ENCODE assay signal across 9 cellular contexts in genomic region chr12:114476159-114476558, GRCh38.
DNase-seq lines count a peak whose midpoint lies in the region; ATAC-seq and TF ChIP-seq lines count a peak whose summit lies in the region.
"Had no signal": no experiment of that assay in that cellular context is flagged by ENCODE, and none has a peak within 500 bp of the region (broad histone marks: within the 10 kb centered on the region; RNA-seq: fewer than 3 reads in every experiment).

No MANE protein-coding gene starts in this region.

- H4K20me1 ChIP-seq in KMS-11 (ENCODE audit: insufficient read depth): no peaks in the 10 kb centered on the region

- CTCF ChIA-PET in BJ (lab: Yijun Ruan, JAX): interaction anchor here (0.9 to 3.9 kb wide), 10 partner anchors 24 to 310 kb away, joined by 3 to 26 read pairs (median 4); partner anchors contain the start of gene TBX5
- CTCF ChIA-PET in activated CD4-positive, alpha-beta memory T cell treated with anti-CD3 and anti-CD28 coated beads, Interleukin-2, amount 10 ng/mL, durations not matched to agents 7 days and 5 days (lab: Charles Lee): no interaction called here

- no peaks in the 10 kb centered on the region for H3K4me1 Mint-ChIP-seq in activated CD4-positive, alpha-beta memory T cell treated with anti-CD3 and anti-CD28 coated beads, Interleukin-2, amount 10 ng/mL, durations not matched to agents 7 days and 5 days

- H3K4me3 ChIP-seq in BJ (ENCODE audit: low read depth, low read length) (no peak overlapping the region), KMS-11 (IDR thresholded peaks at IDR 0.05; ENCODE audit: insufficient read depth, low read depth, low read length) (no peak overlapping the region)

- no peak for ATAC-seq in GM21717 (IDR thresholded peaks at IDR 0.05; ENCODE audit: unreplicated experiment)

- H3K27me3 ChIP-seq in BJ (ENCODE audit: control insufficient read depth, insufficient read depth, low read length): peaks cover 10% of the 10 kb centered on the region
- no peaks in the 10 kb centered on the region for H3K27me3 ChIP-seq in KMS-11 (ENCODE audit: insufficient read depth, low read depth)

- H3K79me2 ChIP-seq in KMS-11 (ENCODE audit: insufficient read depth, low read depth): no peaks in the 10 kb centered on the region

- no peak overlapping the region for H2AFZ ChIP-seq in KMS-11 (ENCODE audit: low read depth)

- no peak overlapping the region for H3K27ac ChIP-seq in KMS-11

- POLR2A ChIA-PET in BJ (lab: Charles Lee): no interaction called here
- POLR2A ChIA-PET in activated CD4-positive, alpha-beta memory T cell treated with anti-CD3 and anti-CD28 coated beads, Interleukin-2, amount 10 ng/mL, durations not matched to agents 7 days and 5 days (lab: Charles Lee): no interaction called here

- H3K4me3 Mint-ChIP-seq in activated CD4-positive, alpha-beta memory T cell treated with anti-CD3 and anti-CD28 coated beads, Interleukin-2, amount 10 ng/mL, durations not matched to agents 7 days and 5 days: no peak overlapping the region
- H3K4me3 Mint-ChIP-seq: T-helper 1 cell treated with Interleukin-12 subunit alpha and Interleukin-12 subunit beta and Interleukin-4 antibody, amounts not matched to agents 30 μg/mL and 1 μg/mL, for 36 hours had no signal

- no peaks in the 10 kb centered on the region for H3K36me3 Mint-ChIP-seq in activated CD4-positive, alpha-beta memory T cell treated with anti-CD3 and anti-CD28 coated beads, Interleukin-2, amount 10 ng/mL, durations not matched to agents 7 days and 5 days (ENCODE audit: low read depth)

- H3K4me1 ChIP-seq in KMS-11 (ENCODE audit: low read depth, poor library complexity, severe bottlenecking): no peaks in the 10 kb centered on the region

- no peaks in the 10 kb centered on the region for H3K9me3 Mint-ChIP-seq in activated CD4-positive, alpha-beta memory T cell treated with anti-CD3 and anti-CD28 coated beads, Interleukin-2, amount 10 ng/mL, durations not matched to agents 7 days and 5 days
- H3K9me3 Mint-ChIP-seq: T-helper 1 cell treated with Interleukin-12 subunit alpha and Interleukin-12 subunit beta and Interleukin-4 antibody, amounts not matched to agents 30 μg/mL and 1 μg/mL, for 36 hours had no signal

- no peak overlapping the region for H3K27ac Mint-ChIP-seq in activated CD4-positive, alpha-beta memory T cell treated with anti-CD3 and anti-CD28 coated beads, Interleukin-2, amount 10 ng/mL, durations not matched to agents 7 days and 5 days
- H3K27ac Mint-ChIP-seq: T-helper 1 cell treated with Interleukin-12 subunit alpha and Interleukin-12 subunit beta and Interleukin-4 antibody, amounts not matched to agents 30 μg/mL and 1 μg/mL, for 36 hours had no signal

- H3K36me3 ChIP-seq in BJ (ENCODE audit: control insufficient read depth, insufficient read depth, low read length) (no peaks in the 10 kb centered on the region), KMS-11 (ENCODE audit: insufficient read depth) (no peaks in the 10 kb centered on the region)

- TF ChIP-seq CTCF in BJ (IDR thresholded peaks at IDR 0.05; ENCODE audit: insufficient read depth, low read depth, low read length) (peak; percentile 61), KMS-11 (conservative IDR thresholded peaks at IDR 0.05; ENCODE audit: low read depth, low read length) (0 out of 2 replicates have a peak, but pooled peaks have one; percentile 26)

- DNase-seq in BJ (ENCODE audit: low read depth) (no peak), astrocyte of the hippocampus (ENCODE audit: low read depth, low spot score) (peak; percentile 4), left kidney (ENCODE audit: low read depth, low spot score) (peak; percentile 31), NOMO-1 (lab: John Stamatoyannopoulos, UW; ENCODE audit: unreplicated experiment in 2 of 2) (no peak), NCI-H1930 (lab: John Stamatoyannopoulos, UW) (no peak)
- no peak for DNase-seq in activated CD4-positive, alpha-beta memory T cell treated with anti-CD3 and anti-CD28 coated beads, Interleukin-2, amount 10 ng/mL, durations not matched to agents 7 days and 5 days

- no peak overlapping the region for H3K9ac ChIP-seq in KMS-11

- no peak overlapping the region for H3K4me2 ChIP-seq in KMS-11

- H3K27me3 Mint-ChIP-seq in activated CD4-positive, alpha-beta memory T cell treated with anti-CD3 and anti-CD28 coated beads, Interleukin-2, amount 10 ng/mL, durations not matched to agents 7 days and 5 days: peaks cover 34% of the 10 kb centered on the region

Comparison
In these comparisons a context has a peak if more than half of its experiments do, and no peak if none do; other contexts are left out.
1. DNase-seq: peak in astrocyte of the hippocampus (single experiment) and left kidney (single experiment); none in BJ (single experiment), NOMO-1 (0 of 2), NCI-H1930 (0 of 2) and activated CD4-positive, alpha-beta memory T cell treated with anti-CD3 and anti-CD28 coated beads, Interleukin-2, amount 10 ng/mL, durations not matched to agents 7 days and 5 days (single experiment).